1 cellular context compared by ENCODE assay signal in the genomic region with DNA sequence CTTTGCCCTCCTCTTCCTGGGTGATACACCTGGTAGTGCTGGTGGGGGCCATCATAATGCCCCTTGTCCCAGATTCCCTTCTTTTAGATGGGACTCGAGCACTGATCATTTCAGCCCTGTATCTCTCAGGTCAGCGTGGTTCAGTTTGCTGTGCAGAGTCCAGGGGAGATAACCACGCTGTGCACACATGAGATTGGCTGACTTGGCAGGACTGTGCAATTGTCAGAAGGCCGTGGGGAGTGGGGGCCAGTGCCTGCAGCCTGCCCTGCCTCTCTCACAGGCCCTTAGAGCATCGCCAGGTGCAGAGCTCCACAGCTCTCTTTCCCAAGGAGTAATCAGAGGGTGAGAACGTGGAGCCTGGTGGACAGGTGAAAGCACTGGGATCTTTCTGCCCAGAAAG.
TF ChIP-seq lines count a peak whose summit lies in the region.

No MANE protein-coding gene starts in this region.

TF ChIP-seq in HepG2, 621 proteins besides CTCF, POLR2A, EP300 and RAD21 (continued from another document and continues in another):
- TF ChIP-seq ZNF331 (CRISPR knock-in tag; IDR thresholded peaks at IDR 0.05), result peak; percentile 76; the same call in 1 of the 2 replicates
- TF ChIP-seq, protein P1, sequence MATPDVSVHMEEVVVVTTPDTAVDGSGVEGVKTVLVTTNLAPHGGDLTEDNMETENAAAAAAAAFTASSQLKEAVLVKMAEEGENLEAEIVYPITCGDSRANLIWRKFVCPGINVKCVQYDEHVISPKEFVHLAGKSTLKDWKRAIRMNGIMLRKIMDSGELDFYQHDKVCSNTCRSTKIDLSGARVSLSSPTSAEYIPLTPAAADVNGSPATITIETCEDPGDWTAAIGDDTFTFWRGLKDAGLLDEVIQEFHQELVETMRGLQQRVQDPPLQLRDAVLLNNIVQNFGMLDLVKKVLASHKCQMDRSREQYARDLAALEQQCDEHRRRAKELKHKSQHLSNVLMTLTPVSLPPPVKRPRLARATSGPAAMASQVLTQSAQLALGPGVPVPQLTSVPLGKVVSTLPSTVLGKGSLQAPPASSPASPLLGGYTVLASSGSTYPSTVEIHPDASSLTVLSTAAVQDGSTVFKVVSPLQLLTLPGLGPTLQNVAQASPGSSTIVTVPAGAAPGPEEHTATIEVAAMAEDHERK (CRISPR knock-in tag; IDR thresholded peaks at IDR 0.05; ENCODE audit: low read depth), result no peak
- TF ChIP-seq HNF4A (CRISPR knock-in tag; IDR thresholded peaks at IDR 0.05), result peak; percentile 96
- TF ChIP-seq ATF7 (IDR thresholded peaks at IDR 0.05), result no peak
- no peak for TF ChIP-seq ATF7 (CRISPR knock-in tag; IDR thresholded peaks at IDR 0.05)
- TF ChIP-seq STAG1 (CRISPR knock-in tag; IDR thresholded peaks at IDR 0.05), result peak; percentile 32
- TF ChIP-seq HNRNPK (IDR thresholded peaks at IDR 0.05; ENCODE audit: low read depth, low read length, poor library complexity, severe bottlenecking), result no peak
- peak; percentile 79 for TF ChIP-seq MAFF (IDR thresholded peaks at IDR 0.05; ENCODE audit: low read depth, low read length)
- TF ChIP-seq, protein P2, sequence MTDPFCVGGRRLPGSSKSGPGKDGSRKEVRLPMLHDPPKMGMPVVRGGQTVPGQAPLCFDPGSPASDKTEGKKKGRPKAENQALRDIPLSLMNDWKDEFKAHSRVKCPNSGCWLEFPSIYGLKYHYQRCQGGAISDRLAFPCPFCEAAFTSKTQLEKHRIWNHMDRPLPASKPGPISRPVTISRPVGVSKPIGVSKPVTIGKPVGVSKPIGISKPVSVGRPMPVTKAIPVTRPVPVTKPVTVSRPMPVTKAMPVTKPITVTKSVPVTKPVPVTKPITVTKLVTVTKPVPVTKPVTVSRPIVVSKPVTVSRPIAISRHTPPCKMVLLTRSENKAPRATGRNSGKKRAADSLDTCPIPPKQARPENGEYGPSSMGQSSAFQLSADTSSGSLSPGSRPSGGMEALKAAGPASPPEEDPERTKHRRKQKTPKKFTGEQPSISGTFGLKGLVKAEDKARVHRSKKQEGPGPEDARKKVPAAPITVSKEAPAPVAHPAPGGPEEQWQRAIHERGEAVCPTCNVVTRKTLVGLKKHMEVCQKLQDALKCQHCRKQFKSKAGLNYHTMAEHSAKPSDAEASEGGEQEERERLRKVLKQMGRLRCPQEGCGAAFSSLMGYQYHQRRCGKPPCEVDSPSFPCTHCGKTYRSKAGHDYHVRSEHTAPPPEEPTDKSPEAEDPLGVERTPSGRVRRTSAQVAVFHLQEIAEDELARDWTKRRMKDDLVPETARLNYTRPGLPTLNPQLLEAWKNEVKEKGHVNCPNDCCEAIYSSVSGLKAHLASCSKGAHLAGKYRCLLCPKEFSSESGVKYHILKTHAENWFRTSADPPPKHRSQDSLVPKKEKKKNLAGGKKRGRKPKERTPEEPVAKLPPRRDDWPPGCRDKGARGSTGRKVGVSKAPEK (CRISPR knock-in tag; IDR thresholded peaks at IDR 0.05; ENCODE audit: borderline replicate concordance), result no peak
- peak; percentile 73; the same call in 1 of the 2 replicates for TF ChIP-seq MAFG (CRISPR knock-in tag; IDR thresholded peaks at IDR 0.05)
- TF ChIP-seq SMAD1 (CRISPR knock-in tag; IDR thresholded peaks at IDR 0.05; ENCODE audit: borderline replicate concordance, low read depth), result no peak
- TF ChIP-seq NR2F2 (IDR thresholded peaks at IDR 0.05; ENCODE audit: borderline replicate concordance, low read depth), result peak; percentile 58; the same call in 1 of the 2 replicates
- peak; percentile 65; the same call in 1 of the 2 replicates for TF ChIP-seq HOXA5 (CRISPR knock-in tag; IDR thresholded peaks at IDR 0.05)
- TF ChIP-seq HOXA9 (CRISPR knock-in tag; IDR thresholded peaks at IDR 0.05; ENCODE audit: borderline replicate concordance), result no peak
- no peak for TF ChIP-seq ZNF563 (CRISPR knock-in tag; IDR thresholded peaks at IDR 0.05)
- TF ChIP-seq ZNF674 (CRISPR knock-in tag; IDR thresholded peaks at IDR 0.05; ENCODE audit: low read depth), result no peak
- TF ChIP-seq TEAD3 (CRISPR knock-in tag; optimal IDR thresholded peaks at IDR 0.05; ENCODE audit: borderline replicate concordance), result peak; percentile 69
- TF ChIP-seq, protein P3, sequence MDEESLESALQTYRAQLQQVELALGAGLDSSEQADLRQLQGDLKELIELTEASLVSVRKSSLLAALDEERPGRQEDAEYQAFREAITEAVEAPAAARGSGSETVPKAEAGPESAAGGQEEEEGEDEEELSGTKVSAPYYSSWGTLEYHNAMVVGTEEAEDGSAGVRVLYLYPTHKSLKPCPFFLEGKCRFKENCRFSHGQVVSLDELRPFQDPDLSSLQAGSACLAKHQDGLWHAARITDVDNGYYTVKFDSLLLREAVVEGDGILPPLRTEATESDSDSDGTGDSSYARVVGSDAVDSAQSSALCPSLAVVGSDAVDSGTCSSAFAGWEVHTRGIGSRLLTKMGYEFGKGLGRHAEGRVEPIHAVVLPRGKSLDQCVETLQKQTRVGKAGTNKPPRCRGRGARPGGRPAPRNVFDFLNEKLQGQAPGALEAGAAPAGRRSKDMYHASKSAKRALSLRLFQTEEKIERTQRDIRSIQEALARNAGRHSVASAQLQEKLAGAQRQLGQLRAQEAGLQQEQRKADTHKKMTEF (CRISPR knock-in tag; IDR thresholded peaks at IDR 0.05), result peak; percentile 69; the same call in 1 of the 2 replicates
- TF ChIP-seq ELF3 (CRISPR knock-in tag; IDR thresholded peaks at IDR 0.05), result 0 out of 2 replicates have a peak, but pooled peaks have one; percentile 27
- TF ChIP-seq, protein P4, sequence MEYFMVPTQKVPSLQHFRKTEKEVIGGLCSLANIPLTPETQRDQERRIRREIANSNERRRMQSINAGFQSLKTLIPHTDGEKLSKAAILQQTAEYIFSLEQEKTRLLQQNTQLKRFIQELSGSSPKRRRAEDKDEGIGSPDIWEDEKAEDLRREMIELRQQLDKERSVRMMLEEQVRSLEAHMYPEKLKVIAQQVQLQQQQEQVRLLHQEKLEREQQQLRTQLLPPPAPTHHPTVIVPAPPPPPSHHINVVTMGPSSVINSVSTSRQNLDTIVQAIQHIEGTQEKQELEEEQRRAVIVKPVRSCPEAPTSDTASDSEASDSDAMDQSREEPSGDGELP (IDR thresholded peaks at IDR 0.05; ENCODE audit: borderline replicate concordance, low read depth), result no peak
- TF ChIP-seq JUN (CRISPR knock-in tag; IDR thresholded peaks at IDR 0.05), result no peak
- peak; percentile 77 to 87 for TF ChIP-seq MAFK (conservative IDR thresholded peaks at IDR 0.05 in 1 of 2, IDR thresholded peaks at IDR 0.05 in 1 of 2; ENCODE audit: low read length in 2 of 2)
- TF ChIP-seq MIXL1 (CRISPR knock-in tag; IDR thresholded peaks at IDR 0.05), result peak; percentile 69
- no peak for TF ChIP-seq PLRG1 (conservative IDR thresholded peaks at IDR 0.05)
- TF ChIP-seq, protein P5, sequence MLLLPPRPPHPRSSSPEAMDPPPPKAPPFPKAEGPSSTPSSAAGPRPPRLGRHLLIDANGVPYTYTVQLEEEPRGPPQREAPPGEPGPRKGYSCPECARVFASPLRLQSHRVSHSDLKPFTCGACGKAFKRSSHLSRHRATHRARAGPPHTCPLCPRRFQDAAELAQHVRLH (CRISPR knock-in tag; IDR thresholded peaks at IDR 0.05; ENCODE audit: borderline replicate concordance, low read depth), result peak; percentile 35; the same call in 1 of the 2 replicates
- TF ChIP-seq, protein P6, sequence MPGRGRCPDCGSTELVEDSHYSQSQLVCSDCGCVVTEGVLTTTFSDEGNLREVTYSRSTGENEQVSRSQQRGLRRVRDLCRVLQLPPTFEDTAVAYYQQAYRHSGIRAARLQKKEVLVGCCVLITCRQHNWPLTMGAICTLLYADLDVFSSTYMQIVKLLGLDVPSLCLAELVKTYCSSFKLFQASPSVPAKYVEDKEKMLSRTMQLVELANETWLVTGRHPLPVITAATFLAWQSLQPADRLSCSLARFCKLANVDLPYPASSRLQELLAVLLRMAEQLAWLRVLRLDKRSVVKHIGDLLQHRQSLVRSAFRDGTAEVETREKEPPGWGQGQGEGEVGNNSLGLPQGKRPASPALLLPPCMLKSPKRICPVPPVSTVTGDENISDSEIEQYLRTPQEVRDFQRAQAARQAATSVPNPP (CRISPR knock-in tag; IDR thresholded peaks at IDR 0.05), result peak; percentile 79; the same call in 1 of the 2 replicates
- TF ChIP-seq, protein P7, sequence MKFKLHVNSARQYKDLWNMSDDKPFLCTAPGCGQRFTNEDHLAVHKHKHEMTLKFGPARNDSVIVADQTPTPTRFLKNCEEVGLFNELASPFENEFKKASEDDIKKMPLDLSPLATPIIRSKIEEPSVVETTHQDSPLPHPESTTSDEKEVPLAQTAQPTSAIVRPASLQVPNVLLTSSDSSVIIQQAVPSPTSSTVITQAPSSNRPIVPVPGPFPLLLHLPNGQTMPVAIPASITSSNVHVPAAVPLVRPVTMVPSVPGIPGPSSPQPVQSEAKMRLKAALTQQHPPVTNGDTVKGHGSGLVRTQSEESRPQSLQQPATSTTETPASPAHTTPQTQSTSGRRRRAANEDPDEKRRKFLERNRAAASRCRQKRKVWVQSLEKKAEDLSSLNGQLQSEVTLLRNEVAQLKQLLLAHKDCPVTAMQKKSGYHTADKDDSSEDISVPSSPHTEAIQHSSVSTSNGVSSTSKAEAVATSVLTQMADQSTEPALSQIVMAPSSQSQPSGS (CRISPR knock-in tag; IDR thresholded peaks at IDR 0.05), result peak; percentile 83; the same call in 1 of the 2 replicates
- TF ChIP-seq, protein P8, sequence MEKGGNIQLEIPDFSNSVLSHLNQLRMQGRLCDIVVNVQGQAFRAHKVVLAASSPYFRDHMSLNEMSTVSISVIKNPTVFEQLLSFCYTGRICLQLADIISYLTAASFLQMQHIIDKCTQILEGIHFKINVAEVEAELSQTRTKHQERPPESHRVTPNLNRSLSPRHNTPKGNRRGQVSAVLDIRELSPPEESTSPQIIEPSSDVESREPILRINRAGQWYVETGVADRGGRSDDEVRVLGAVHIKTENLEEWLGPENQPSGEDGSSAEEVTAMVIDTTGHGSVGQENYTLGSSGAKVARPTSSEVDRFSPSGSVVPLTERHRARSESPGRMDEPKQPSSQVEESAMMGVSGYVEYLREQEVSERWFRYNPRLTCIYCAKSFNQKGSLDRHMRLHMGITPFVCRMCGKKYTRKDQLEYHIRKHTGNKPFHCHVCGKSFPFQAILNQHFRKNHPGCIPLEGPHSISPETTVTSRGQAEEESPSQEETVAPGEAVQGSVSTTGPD (CRISPR knock-in tag; IDR thresholded peaks at IDR 0.05), result no peak
- TF ChIP-seq PCBP2 (optimal IDR thresholded peaks at IDR 0.05; ENCODE audit: low read depth, low read length, poor library complexity, severe bottlenecking), result no peak
- TF ChIP-seq ARNTL (CRISPR knock-in tag; IDR thresholded peaks at IDR 0.05), result peak; percentile 59
- no peak for TF ChIP-seq TBP (CRISPR knock-in tag; IDR thresholded peaks at IDR 0.05)
- TF ChIP-seq ZNF589 (CRISPR knock-in tag; conservative IDR thresholded peaks at IDR 0.05), result no peak
- peak; percentile 73; the same call in 1 of the 2 replicates for TF ChIP-seq ZFP90 (CRISPR knock-in tag; IDR thresholded peaks at IDR 0.05; ENCODE audit: borderline replicate concordance)
- TF ChIP-seq ZFYVE20 (CRISPR knock-in tag; IDR thresholded peaks at IDR 0.05; ENCODE audit: borderline replicate concordance, low read depth), result no peak
- TF ChIP-seq, protein P9, sequence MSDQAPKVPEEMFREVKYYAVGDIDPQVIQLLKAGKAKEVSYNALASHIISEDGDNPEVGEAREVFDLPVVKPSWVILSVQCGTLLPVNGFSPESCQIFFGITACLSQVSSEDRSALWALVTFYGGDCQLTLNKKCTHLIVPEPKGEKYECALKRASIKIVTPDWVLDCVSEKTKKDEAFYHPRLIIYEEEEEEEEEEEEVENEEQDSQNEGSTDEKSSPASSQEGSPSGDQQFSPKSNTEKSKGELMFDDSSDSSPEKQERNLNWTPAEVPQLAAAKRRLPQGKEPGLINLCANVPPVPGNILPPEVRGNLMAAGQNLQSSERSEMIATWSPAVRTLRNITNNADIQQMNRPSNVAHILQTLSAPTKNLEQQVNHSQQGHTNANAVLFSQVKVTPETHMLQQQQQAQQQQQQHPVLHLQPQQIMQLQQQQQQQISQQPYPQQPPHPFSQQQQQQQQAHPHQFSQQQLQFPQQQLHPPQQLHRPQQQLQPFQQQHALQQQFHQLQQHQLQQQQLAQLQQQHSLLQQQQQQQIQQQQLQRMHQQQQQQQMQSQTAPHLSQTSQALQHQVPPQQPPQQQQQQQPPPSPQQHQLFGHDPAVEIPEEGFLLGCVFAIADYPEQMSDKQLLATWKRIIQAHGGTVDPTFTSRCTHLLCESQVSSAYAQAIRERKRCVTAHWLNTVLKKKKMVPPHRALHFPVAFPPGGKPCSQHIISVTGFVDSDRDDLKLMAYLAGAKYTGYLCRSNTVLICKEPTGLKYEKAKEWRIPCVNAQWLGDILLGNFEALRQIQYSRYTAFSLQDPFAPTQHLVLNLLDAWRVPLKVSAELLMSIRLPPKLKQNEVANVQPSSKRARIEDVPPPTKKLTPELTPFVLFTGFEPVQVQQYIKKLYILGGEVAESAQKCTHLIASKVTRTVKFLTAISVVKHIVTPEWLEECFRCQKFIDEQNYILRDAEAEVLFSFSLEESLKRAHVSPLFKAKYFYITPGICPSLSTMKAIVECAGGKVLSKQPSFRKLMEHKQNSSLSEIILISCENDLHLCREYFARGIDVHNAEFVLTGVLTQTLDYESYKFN (CRISPR knock-in tag; conservative IDR thresholded peaks at IDR 0.05), result peak; percentile 84
- no peak for TF ChIP-seq RARG (CRISPR knock-in tag; IDR thresholded peaks at IDR 0.05; ENCODE audit: low read depth)
- TF ChIP-seq FOXA1 (IDR thresholded peaks at IDR 0.05), result no peak
- TF ChIP-seq FOXA1 (CRISPR knock-in tag; IDR thresholded peaks at IDR 0.05), result peak; percentile 68
- TF ChIP-seq LCORL (IDR thresholded peaks at IDR 0.05), result no peak
- TF ChIP-seq LCORL (CRISPR knock-in tag; IDR thresholded peaks at IDR 0.05), result peak; percentile 42; the same call in 1 of the 2 replicates
- TF ChIP-seq, protein P10, sequence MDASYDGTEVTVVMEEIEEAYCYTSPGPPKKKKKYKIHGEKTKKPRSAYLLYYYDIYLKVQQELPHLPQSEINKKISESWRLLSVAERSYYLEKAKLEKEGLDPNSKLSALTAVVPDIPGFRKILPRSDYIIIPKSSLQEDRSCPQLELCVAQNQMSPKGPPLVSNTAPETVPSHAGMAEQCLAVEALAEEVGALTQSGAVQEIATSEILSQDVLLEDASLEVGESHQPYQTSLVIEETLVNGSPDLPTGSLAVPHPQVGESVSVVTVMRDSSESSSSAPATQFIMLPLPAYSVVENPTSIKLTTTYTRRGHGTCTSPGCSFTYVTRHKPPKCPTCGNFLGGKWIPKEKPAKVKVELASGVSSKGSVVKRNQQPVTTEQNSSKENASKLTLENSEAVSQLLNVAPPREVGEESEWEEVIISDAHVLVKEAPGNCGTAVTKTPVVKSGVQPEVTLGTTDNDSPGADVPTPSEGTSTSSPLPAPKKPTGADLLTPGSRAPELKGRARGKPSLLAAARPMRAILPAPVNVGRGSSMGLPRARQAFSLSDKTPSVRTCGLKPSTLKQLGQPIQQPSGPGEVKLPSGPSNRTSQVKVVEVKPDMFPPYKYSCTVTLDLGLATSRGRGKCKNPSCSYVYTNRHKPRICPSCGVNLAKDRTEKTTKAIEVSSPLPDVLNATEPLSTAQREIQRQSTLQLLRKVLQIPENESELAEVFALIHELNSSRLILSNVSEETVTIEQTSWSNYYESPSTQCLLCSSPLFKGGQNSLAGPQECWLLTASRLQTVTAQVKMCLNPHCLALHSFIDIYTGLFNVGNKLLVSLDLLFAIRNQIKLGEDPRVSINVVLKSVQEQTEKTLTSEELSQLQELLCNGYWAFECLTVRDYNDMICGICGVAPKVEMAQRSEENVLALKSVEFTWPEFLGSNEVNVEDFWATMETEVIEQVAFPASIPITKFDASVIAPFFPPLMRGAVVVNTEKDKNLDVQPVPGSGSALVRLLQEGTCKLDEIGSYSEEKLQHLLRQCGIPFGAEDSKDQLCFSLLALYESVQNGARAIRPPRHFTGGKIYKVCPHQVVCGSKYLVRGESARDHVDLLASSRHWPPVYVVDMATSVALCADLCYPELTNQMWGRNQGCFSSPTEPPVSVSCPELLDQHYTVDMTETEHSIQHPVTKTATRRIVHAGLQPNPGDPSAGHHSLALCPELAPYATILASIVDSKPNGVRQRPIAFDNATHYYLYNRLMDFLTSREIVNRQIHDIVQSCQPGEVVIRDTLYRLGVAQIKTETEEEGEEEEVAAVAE (CRISPR knock-in tag; IDR thresholded peaks at IDR 0.05; ENCODE audit: borderline replicate concordance), result 0 out of 2 replicates have a peak, but pooled peaks have one; percentile 54
- TF ChIP-seq HOXA3 (CRISPR knock-in tag; IDR thresholded peaks at IDR 0.05), result peak; percentile 78
